12 cellular contexts compared by ENCODE assay signal in genomic region chr3:155495387-155495786, GRCh38.
DNase-seq lines count a peak whose midpoint lies in the region; ATAC-seq and TF ChIP-seq lines count a peak whose summit lies in the region.
"Had no signal": no experiment of that assay in that cellular context is flagged by ENCODE, and none has a peak within 500 bp of the region (broad histone marks: within the 10 kb centered on the region; RNA-seq: fewer than 3 reads in every experiment).

No MANE protein-coding gene starts in this region.

- H3K27me3 ChIP-seq in CD4-positive, alpha-beta memory T cell (ENCODE audit: insufficient read depth, low read length): no peaks in the 10 kb centered on the region
- no peaks in the 10 kb centered on the region for H3K27me3 ChIP-seq in BE2C

- no peak for TF ChIP-seq CTCF in BE2C (IDR thresholded peaks at IDR 0.05; ENCODE audit: low read depth, low read length)

- no peak overlapping the region for H3K4me3 ChIP-seq in CD4-positive, alpha-beta memory T cell (ENCODE audit: low read length in 2 of 2)
- H3K4me3 ChIP-seq in BE2C (ENCODE audit: low read depth, low read length): no peak overlapping the region
- H3K4me3 ChIP-seq: K562 had no signal

- intact Hi-C loops in CD4-positive, alpha-beta memory T cell (cut with micrococcal nuclease): no loop called here

- H3K9me3 ChIP-seq in CD4-positive, alpha-beta memory T cell (ENCODE audit: control insufficient read depth in 1 of 2, low read length in 2 of 2): no peaks in the 10 kb centered on the region
- no peaks in the 10 kb centered on the region for H3K9me3 ChIP-seq in BE2C

- H3K36me3 ChIP-seq in CD4-positive, alpha-beta memory T cell (ENCODE audit: insufficient read depth, low read length): no peaks in the 10 kb centered on the region
- no peaks in the 10 kb centered on the region for H3K36me3 ChIP-seq in BE2C

- H3K27ac Mint-ChIP-seq in CD4-positive, alpha-beta memory T cell: no peak overlapping the region
- H3K27ac Mint-ChIP-seq: activated CD4-positive, alpha-beta memory T cell treated with anti-CD3 and anti-CD28 coated beads for 36 hours had no signal

- CTCF ChIA-PET in CD4-positive, alpha-beta memory T cell (lab: Charles Lee; ENCODE audit: partially characterized antibody): no interaction called here

- no peaks in the 10 kb centered on the region for H3K4me1 Mint-ChIP-seq in CD4-positive, alpha-beta memory T cell

- DNase-seq in iris pigment epithelial cell (ENCODE audit: low read depth) (peak; percentile 10), LoVo (ENCODE audit: low spot score) (no peak), NCI-H2081 (lab: John Stamatoyannopoulos, UW) (no peak), BE2C (no peak)
- DNase-seq in CD4-positive, alpha-beta memory T cell: no peak
- DNase-seq: activated CD4-positive, alpha-beta memory T cell treated with anti-CD3 and anti-CD28 coated beads for 36 hours; NCI-H510A treated with DMSO at 0.1 percent for 48 hours had no signal

- POLR2A ChIA-PET in CD4-positive, alpha-beta memory T cell (lab: Charles Lee; ENCODE audit: partially characterized antibody): no interaction called here

- no peaks in the 10 kb centered on the region for H3K4me1 ChIP-seq in CD4-positive, alpha-beta memory T cell (ENCODE audit: insufficient read depth, low read length)
- no peaks in the 10 kb centered on the region for H3K4me1 ChIP-seq in BE2C

- no peaks in the 10 kb centered on the region for H3K36me3 Mint-ChIP-seq in CD4-positive, alpha-beta memory T cell
- H3K36me3 Mint-ChIP-seq: activated CD4-positive, alpha-beta memory T cell treated with anti-CD3 and anti-CD28 coated beads for 36 hours had no signal

- no peak overlapping the region for H3K4me3 Mint-ChIP-seq in CD4-positive, alpha-beta memory T cell
- H3K4me3 Mint-ChIP-seq: activated CD4-positive, alpha-beta memory T cell treated with anti-CD3 and anti-CD28 coated beads for 36 hours had no signal

- no peaks in the 10 kb centered on the region for H3K9me3 Mint-ChIP-seq in CD4-positive, alpha-beta memory T cell
- H3K9me3 Mint-ChIP-seq: activated CD4-positive, alpha-beta memory T cell treated with anti-CD3 and anti-CD28 coated beads for 36 hours had no signal

- ATAC-seq in GM18867 (IDR thresholded peaks at IDR 0.05; ENCODE audit: unreplicated experiment) (peak; percentile 72), GM21717 (IDR thresholded peaks at IDR 0.05; ENCODE audit: unreplicated experiment) (peak; percentile 70), HG03196 (IDR thresholded peaks at IDR 0.05; ENCODE audit: unreplicated experiment) (peak; percentile 88)
- ATAC-seq: K562 had no signal

- H3K27ac ChIP-seq in CD4-positive, alpha-beta memory T cell (ENCODE audit: low read depth, low read length): no peak overlapping the region
- H3K27ac ChIP-seq: epithelial cell of prostate had no signal

- H3K27me3 Mint-ChIP-seq in CD4-positive, alpha-beta memory T cell: no peaks in the 10 kb centered on the region
- H3K27me3 Mint-ChIP-seq: activated CD4-positive, alpha-beta memory T cell treated with anti-CD3 and anti-CD28 coated beads for 36 hours had no signal
